ENCODE assay signal across 28 cellular contexts in the genomic region with DNA sequence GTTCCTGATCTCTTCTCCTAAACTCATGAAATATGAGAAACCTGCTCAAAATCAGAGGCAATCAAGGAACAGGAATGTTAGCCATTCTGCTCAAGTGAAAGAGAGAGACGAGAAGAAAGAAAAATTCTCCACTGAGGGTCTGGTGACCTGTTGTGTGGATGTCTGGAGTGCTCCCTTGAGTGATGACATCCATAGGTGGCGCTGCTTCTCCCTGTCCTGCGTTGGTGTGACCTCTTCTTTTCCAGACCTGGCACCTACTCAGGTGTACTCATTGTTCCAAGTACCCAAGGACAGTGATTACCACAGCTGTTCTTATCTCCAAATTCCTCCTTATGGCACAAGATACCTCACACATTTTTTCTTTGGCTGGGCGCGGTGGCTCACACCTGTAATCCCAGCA. TPM values are rescaled to one million over a fixed set of nuclear protein-coding genes. Genes with fewer than 3 reads are reported as not detected.
DNase-seq lines count a peak whose midpoint lies in the region; ATAC-seq, FAIRE-seq and TF ChIP-seq lines count a peak whose summit lies in the region.
"Had no signal": no experiment of that assay in that cellular context is flagged by ENCODE, and none has a peak within 500 bp of the region (broad histone marks: within the 10 kb centered on the region; RNA-seq: fewer than 3 reads in every experiment).

No MANE protein-coding gene starts in this region.

- WGBS in K562 (ENCODE audit: insufficient coverage, low coverage, missing lambda C conversion rate) = 8% methylated on average over 5 of the region's 5 CpGs

- in situ Hi-C loops in K562 (cut with MboI) = no loop called here

- no peak overlapping the region for H2AFZ ChIP-seq in K562 (ENCODE audit: low read depth, low read length)

- H3K27ac ChIP-seq in K562 (ENCODE audit: extremely low read depth, low read depth, low read length) = no peak overlapping the region
- no peak overlapping the region for H3K27ac ChIP-seq in coronary artery
- H3K27ac ChIP-seq: ascending aorta, tibial artery, vagina had no signal

- TF ChIP-seq RAD21 in K562 (CRISPR knock-in tag; conservative IDR thresholded peaks at IDR 0.05 in 1 of 2, IDR thresholded peaks at IDR 0.05 in 1 of 2) = no peak

- no peaks in the 10 kb centered on the region; a peak in 2 of 5 replicates for H3K27me3 ChIP-seq in K562 (ENCODE audit: control insufficient read depth in 2 of 2, insufficient read depth in 2 of 2, low read length in 2 of 2)
- H3K27me3 ChIP-seq: ascending aorta, tibial artery, vagina had no signal

- no peaks in the 10 kb centered on the region for H4K20me1 ChIP-seq in K562 (replicated peaks; ENCODE audit: control insufficient read depth, insufficient read depth, low read length)

- peak; percentile 16 for DNase-seq in HT-29 (ENCODE audit: low spot score)
- peak in 1 of 4 experiments; percentile 7 for DNase-seq in K562 (ENCODE audit: extremely low read depth in 1 of 4, low spot score in 3 of 4)
- DNase-seq in NCI-H1436 (lab: John Stamatoyannopoulos, UW) = no peak
- no peak for DNase-seq in coronary artery (ENCODE audit: low spot score)
- no peak for DNase-seq in epidermal melanocyte (ENCODE audit: insufficient read length, low spot score)
- DNase-seq: activated CD4-positive, alpha-beta T cell treated with anti-CD3 and anti-CD28 coated beads, Interleukin-2, amount 50 U/mL, for 1 hour; activated effector memory CD4-positive, alpha-beta T cell treated with anti-CD3 and anti-CD28 coated beads, Interleukin-2, amount 50 U/mL, for 16 hours; activated naive CD8-positive, alpha-beta T cell treated with anti-CD3 and anti-CD28 coated beads, Interleukin-2, amount 10 ng/mL, durations not matched to agents 7 days and 5 days; activated T-cell treated with anti-CD3 and anti-CD28 coated beads, Interleukin-2, amount 50 U/mL, for 1 hour; CD4-positive, alpha-beta memory T cell; effector CD4-positive, alpha-beta T cell; hypothalamus; Kasumi-1; NCI-H1436 treated with DMSO at 0.1 percent for 48 hours; NCI-H2081 treated with DMSO at 0.1 percent for 48 hours; NCI-H226; NCI-H526 treated with DMSO at 0.1 percent for 48 hours; nephron progenitor cell; stimulated activated CD4-positive, alpha-beta T cell treated with anti-CD3 and anti-CD28 coated beads, Interleukin-4, amount 100 ng/mL, for 24 hours; SW 1271; T-helper 9 cell; tibial artery had no signal

- intact Hi-C loops in K562 (cut with micrococcal nuclease) = no loop called here

- H3K9me3 ChIP-seq in K562 (replicated peaks; ENCODE audit: control insufficient read depth, insufficient read depth, low read depth, low read length) = 0 out of 2 replicates have a peak, but pooled peaks cover 4% of the 10 kb centered on the region
- H3K9me3 ChIP-seq: vagina had no signal

- H3K4me1 ChIP-seq in K562 (replicated peaks in 1 of 2; ENCODE audit: control insufficient read depth in 2 of 2, insufficient read depth in 2 of 2, low read length in 2 of 2) = no peaks in the 10 kb centered on the region
- H3K4me1 ChIP-seq: HAP-1 had no signal

- no peaks in the 10 kb centered on the region for H3K79me2 ChIP-seq in K562 (ENCODE audit: control insufficient read depth, insufficient read depth, low read length)

- POLR2A ChIA-PET in K562 (lab: Yijun Ruan, JAX) = interaction anchor here (0.7 kb wide), 1 partner anchor 11 kb away, joined by 4 read pairs; no protein-coding TSS in a partner anchor

- H3K36me3 ChIP-seq in K562 (ENCODE audit: control insufficient read depth, insufficient read depth, low read length) = no peaks in the 10 kb centered on the region
- H3K36me3 ChIP-seq: HAP-1 had no signal

- no peaks in the 10 kb centered on the region for H3K9me1 ChIP-seq in K562 (ENCODE audit: control insufficient read depth, insufficient read depth, low read length)

- H3K4me3 ChIP-seq in K562 = no peak overlapping the region
- no peak overlapping the region for H3K4me3 ChIP-seq in coronary artery
- H3K4me3 ChIP-seq: ascending aorta, HAP-1, tibial artery, vagina had no signal

- TF ChIP-seq POLR2A in K562 (conservative IDR thresholded peaks at IDR 0.05) = no peak

- H3K9ac ChIP-seq in K562 (ENCODE audit: insufficient read depth in 1 of 2, low read depth in 2 of 2, low read length in 2 of 2) = no peak overlapping the region

- TF ChIP-seq CTCF in GM12873 (IDR thresholded peaks at IDR 0.05; ENCODE audit: insufficient read depth, low read depth, low read length, missing control alignments) = peak; percentile 4
- 0 out of 6 replicates have a peak, but pooled peaks have one; percentile 5 to 22 (median 10) for TF ChIP-seq CTCF in K562 (IDR thresholded peaks at IDR 0.05 in 2 of 3, conservative IDR thresholded peaks at IDR 0.05 in 1 of 3; ENCODE audit: insufficient read depth in 2 of 3, low read depth in 1 of 3, low read length in 3 of 3)
- TF ChIP-seq CTCF in coronary artery (IDR thresholded peaks at IDR 0.05) = no peak

- CTCF ChIA-PET in K562 (lab: Yijun Ruan, JAX; ENCODE audit: low intra/inter-chr PET ratio) = no interaction called here

- H3K4me2 ChIP-seq in K562 (ENCODE audit: insufficient read depth, low read length) = no peak overlapping the region

- no peak for FAIRE-seq in K562 (lab: Jason Lieb, UNC)
- FAIRE-seq: colon, GM12891 had no signal

- TF ChIP-seq EP300 in K562 (IDR thresholded peaks at IDR 0.05; ENCODE audit: low read length) = no peak

- ATAC-seq in K562 = no peak

- no TSS peak for BruUV-seq in K562 (replicated peaks; lab: Mats Ljungman, UMichigan)

RNA-seq across cellular contexts. Expression of gene ZNF223, which starts 4.0 kb away (rescaled TPM):
- total RNA-seq in HT-29 (2014; rRNA removed; shearing (Covaris generic)) = 2.3 and 2.7 TPM in 2 replicates
- 0.44 and 0.70 TPM in 2 replicates for total RNA-seq in K562 (2011; cell fraction: chromatin; rRNA removed; ENCODE audit: low replicate concordance)
- total RNA-seq in K562 (2011; cell fraction: nucleolus; rRNA removed) = 0.83 and 1.2 TPM in 2 replicates
- total RNA-seq in K562 (2011; cell fraction: nucleoplasm; rRNA removed) = 0.46 and 0.51 TPM in 2 replicates
- total RNA-seq in K562 (2014; rRNA removed) (1.2 and 1.3 TPM in 2 replicates), K562 (2014; rRNA removed; fragmentation: Illumina TruSeq; extraction: Trizol) (0.44 and 0.70 TPM in 2 replicates), K562 (2015; rRNA removed; fragmentation: Illumina TruSeq; extraction: Trizol) (0.54 and 0.57 TPM in 2 replicates), K562 (2021) (0.35 and 0.85 TPM in 2 replicates)
- polyA plus RNA-seq in K562 (2011; rRNA removed) (0.21 and 0.26 TPM in 2 replicates), K562 (2014; fragmentation: Illumina TruSeq; extraction: Trizol) (0.71 and 1.1 TPM in 2 replicates), K562 (2014; fragmentation: Nextera tagmentation; extraction: Ambion mirVana) (1 to 10 TPM; 1.2 to 1.8 TPM), K562 (2014; rRNA removed) (0.98 and 1.1 TPM in 2 replicates)
- 0.19 TPM in 1 of 2 replicates, not detected in the other for polyA plus RNA-seq in K562 (2011; cell fraction: cytosol; rRNA removed)
- polyA plus RNA-seq in K562 (2011; cell fraction: nucleus; rRNA removed) = 0.27 and 0.75 TPM in 2 replicates
- polyA plus RNA-seq in K562 (2012) = 0.60 and 1.6 TPM in 2 replicates
- polyA minus RNA-seq in K562 (2011; rRNA and poly(A)+ RNA removed) = 0.46 and 0.72 TPM in 2 replicates
- polyA minus RNA-seq in K562 (2011; cell fraction: cytosol; rRNA and poly(A)+ RNA removed) = not detected in 2 replicates
- 0.54 TPM in 1 of 2 replicates, not detected in the other for polyA minus RNA-seq in K562 (2011; cell fraction: nucleus; rRNA and poly(A)+ RNA removed)
- total RNA-seq: ascending aorta had no signal

RNA-seq across cellular contexts. Expression of gene ZNF284, which starts 16.1 kb away (rescaled TPM):
- total RNA-seq in HT-29 (2014; rRNA removed; shearing (Covaris generic)) = 0.38 and 0.63 TPM in 2 replicates
- 0.19 and 0.23 TPM in 2 replicates for total RNA-seq in K562 (2011; cell fraction: chromatin; rRNA removed; ENCODE audit: low replicate concordance)
- 0.13 TPM in 1 of 2 replicates, not detected in the other for total RNA-seq in K562 (2011; cell fraction: nucleolus; rRNA removed)
- total RNA-seq in K562 (2011; cell fraction: nucleoplasm; rRNA removed) = 0.22 and 0.38 TPM in 2 replicates
- 0.16 and 0.23 TPM in 2 replicates for total RNA-seq in K562 (2014; rRNA removed)
- total RNA-seq in K562 (2014; rRNA removed; fragmentation: Illumina TruSeq; extraction: Trizol) = 0.22 and 0.29 TPM in 2 replicates
- 0.18 and 0.19 TPM in 2 replicates for total RNA-seq in K562 (2015; rRNA removed; fragmentation: Illumina TruSeq; extraction: Trizol)
- total RNA-seq in K562 (2021) = 0.18 and 0.24 TPM in 2 replicates
- polyA plus RNA-seq in K562 (2011; rRNA removed) = 0.04 and 0.07 TPM in 2 replicates
- 0.03 TPM in 2 replicates for polyA plus RNA-seq in K562 (2011; cell fraction: cytosol; rRNA removed)
- 0.03 TPM in 2 replicates for polyA plus RNA-seq in K562 (2011; cell fraction: nucleus; rRNA removed)
- polyA plus RNA-seq in K562 (2012) = 0.14 and 0.25 TPM in 2 replicates
- polyA plus RNA-seq in K562 (2014; fragmentation: Illumina TruSeq; extraction: Trizol) = 0.10 and 0.17 TPM in 2 replicates
- under 1 TPM; 0.13 to 0.20 TPM for polyA plus RNA-seq in K562 (2014; fragmentation: Nextera tagmentation; extraction: Ambion mirVana)
- polyA plus RNA-seq in K562 (2014; rRNA removed) = 0.03 and 0.20 TPM in 2 replicates
- 0.03 and 0.21 TPM in 2 replicates for polyA minus RNA-seq in K562 (2011; rRNA and poly(A)+ RNA removed)
- not detected in 2 replicates for polyA minus RNA-seq in K562 (2011; cell fraction: cytosol; rRNA and poly(A)+ RNA removed)
- 0.11 TPM in 1 of 2 replicates, not detected in the other for polyA minus RNA-seq in K562 (2011; cell fraction: nucleus; rRNA and poly(A)+ RNA removed)

RNA-seq across cellular contexts. Expression of gene ZNF222, which starts 30.7 kb away (rescaled TPM):
- total RNA-seq in HT-29 (2014; rRNA removed; shearing (Covaris generic)) = 1.8 and 2.0 TPM in 2 replicates
- 3.8 and 7.7 TPM in 2 replicates for total RNA-seq in K562 (2011; cell fraction: chromatin; rRNA removed; ENCODE audit: low replicate concordance)
- total RNA-seq in K562 (2011; cell fraction: nucleolus; rRNA removed) = 2.8 and 3.2 TPM in 2 replicates
- 3.1 and 4.0 TPM in 2 replicates for total RNA-seq in K562 (2011; cell fraction: nucleoplasm; rRNA removed)
- total RNA-seq in K562 (2014; rRNA removed) = 2.2 and 4.2 TPM in 2 replicates
- 4.5 and 5.8 TPM in 2 replicates for total RNA-seq in K562 (2014; rRNA removed; fragmentation: Illumina TruSeq; extraction: Trizol)
- 2.3 and 3.0 TPM in 2 replicates for total RNA-seq in K562 (2015; rRNA removed; fragmentation: Illumina TruSeq; extraction: Trizol)
- total RNA-seq in K562 (2021) = 2.3 and 2.8 TPM in 2 replicates
- polyA plus RNA-seq in K562 (2011; rRNA removed) = 1.8 and 2.3 TPM in 2 replicates
- polyA plus RNA-seq in K562 (2011; cell fraction: cytosol; rRNA removed) = 0.51 and 1.1 TPM in 2 replicates
- polyA plus RNA-seq in K562 (2011; cell fraction: nucleus; rRNA removed) = 1.1 and 1.7 TPM in 2 replicates
- 2.9 and 5.3 TPM in 2 replicates for polyA plus RNA-seq in K562 (2012)
- polyA plus RNA-seq in K562 (2014; fragmentation: Illumina TruSeq; extraction: Trizol) = 3.6 and 3.8 TPM in 2 replicates
- 1 to 10 TPM; 2.4 to 3.6 TPM for polyA plus RNA-seq in K562 (2014; fragmentation: Nextera tagmentation; extraction: Ambion mirVana)
- polyA plus RNA-seq in K562 (2014; rRNA removed) = 2.8 and 4.6 TPM in 2 replicates
- polyA minus RNA-seq in K562 (2011; rRNA and poly(A)+ RNA removed) = 3.0 and 3.6 TPM in 2 replicates
- 0.67 TPM in 1 of 2 replicates, not detected in the other for polyA minus RNA-seq in K562 (2011; cell fraction: cytosol; rRNA and poly(A)+ RNA removed)
- 1.9 and 2.1 TPM in 2 replicates for polyA minus RNA-seq in K562 (2011; cell fraction: nucleus; rRNA and poly(A)+ RNA removed)

RNA-seq across cellular contexts. Expression of gene ZNF224, which starts 38.3 kb away (rescaled TPM):
- 9.7 and 17.3 TPM in 2 replicates for total RNA-seq in HT-29 (2014; rRNA removed; shearing (Covaris generic))
- 29.4 and 65.6 TPM in 2 replicates for total RNA-seq in K562 (2011; cell fraction: chromatin; rRNA removed; ENCODE audit: low replicate concordance)
- 21.3 and 22.6 TPM in 2 replicates for total RNA-seq in K562 (2011; cell fraction: nucleolus; rRNA removed)
- 40.9 and 53.3 TPM in 2 replicates for total RNA-seq in K562 (2011; cell fraction: nucleoplasm; rRNA removed)
- 6.5 and 6.9 TPM in 2 replicates for total RNA-seq in K562 (2014; rRNA removed)
- 10.7 and 14.7 TPM in 2 replicates for total RNA-seq in K562 (2014; rRNA removed; fragmentation: Illumina TruSeq; extraction: Trizol)
- total RNA-seq in K562 (2015; rRNA removed; fragmentation: Illumina TruSeq; extraction: Trizol) = 9.2 and 11.2 TPM in 2 replicates
- total RNA-seq in K562 (2021) = 7.3 and 10.0 TPM in 2 replicates
- 13.8 and 15.6 TPM in 2 replicates for polyA plus RNA-seq in K562 (2011; rRNA removed)
- polyA plus RNA-seq in K562 (2011; cell fraction: cytosol; rRNA removed) = 3.6 and 5.5 TPM in 2 replicates
- polyA plus RNA-seq in K562 (2011; cell fraction: nucleus; rRNA removed) = 19.2 and 21.7 TPM in 2 replicates
- polyA plus RNA-seq in K562 (2012) = 6.2 and 9.3 TPM in 2 replicates
- polyA plus RNA-seq in K562 (2014; fragmentation: Illumina TruSeq; extraction: Trizol) = 7.9 and 8.7 TPM in 2 replicates
- 1 to 10 TPM; 4.4 to 7.1 TPM for polyA plus RNA-seq in K562 (2014; fragmentation: Nextera tagmentation; extraction: Ambion mirVana)
- polyA plus RNA-seq in K562 (2014; rRNA removed) = 9.1 and 12.2 TPM in 2 replicates
- 17.1 and 18.0 TPM in 2 replicates for polyA minus RNA-seq in K562 (2011; rRNA and poly(A)+ RNA removed)
- polyA minus RNA-seq in K562 (2011; cell fraction: cytosol; rRNA and poly(A)+ RNA removed) = 4.7 and 7.1 TPM in 2 replicates
- polyA minus RNA-seq in K562 (2011; cell fraction: nucleus; rRNA and poly(A)+ RNA removed) = 19.7 and 24.9 TPM in 2 replicates

RNA-seq across cellular contexts. Expression of gene ZNF230, which starts 53.1 kb away (rescaled TPM):
- total RNA-seq in HT-29 (2014; rRNA removed; shearing (Covaris generic)) = 0.53 and 1.8 TPM in 2 replicates
- total RNA-seq in K562 (2011; cell fraction: chromatin; rRNA removed; ENCODE audit: low replicate concordance) = 6.6 and 11.6 TPM in 2 replicates
- 8.9 and 9.3 TPM in 2 replicates for total RNA-seq in K562 (2011; cell fraction: nucleolus; rRNA removed)
- 12.1 and 18.8 TPM in 2 replicates for total RNA-seq in K562 (2011; cell fraction: nucleoplasm; rRNA removed)
- 1.3 and 1.6 TPM in 2 replicates for total RNA-seq in K562 (2014; rRNA removed)
- total RNA-seq in K562 (2014; rRNA removed; fragmentation: Illumina TruSeq; extraction: Trizol) = 2.4 and 3.0 TPM in 2 replicates
- total RNA-seq in K562 (2015; rRNA removed; fragmentation: Illumina TruSeq; extraction: Trizol) = 1.6 and 2.3 TPM in 2 replicates
- 1.8 and 3.1 TPM in 2 replicates for total RNA-seq in K562 (2021)
- polyA plus RNA-seq in K562 (2011; rRNA removed) = 2.2 and 4.0 TPM in 2 replicates
- polyA plus RNA-seq in K562 (2011; cell fraction: cytosol; rRNA removed) = 1.0 and 1.8 TPM in 2 replicates
- 1.9 and 2.8 TPM in 2 replicates for polyA plus RNA-seq in K562 (2011; cell fraction: nucleus; rRNA removed)
- 1.3 and 2.1 TPM in 2 replicates for polyA plus RNA-seq in K562 (2012)
- polyA plus RNA-seq in K562 (2014; fragmentation: Illumina TruSeq; extraction: Trizol) = 1.7 and 2.2 TPM in 2 replicates
- polyA plus RNA-seq in K562 (2014; fragmentation: Nextera tagmentation; extraction: Ambion mirVana) = 1 to 10 TPM; 2.0 TPM
- 2.3 and 3.1 TPM in 2 replicates for polyA plus RNA-seq in K562 (2014; rRNA removed)
- polyA minus RNA-seq in K562 (2011; rRNA and poly(A)+ RNA removed) = 4.3 and 5.6 TPM in 2 replicates
- polyA minus RNA-seq in K562 (2011; cell fraction: cytosol; rRNA and poly(A)+ RNA removed) = 1.3 TPM in 1 of 2 replicates, not detected in the other
- polyA minus RNA-seq in K562 (2011; cell fraction: nucleus; rRNA and poly(A)+ RNA removed) = 3.0 and 6.3 TPM in 2 replicates
